ENCODE assay signal across 2 cellular contexts in the genomic region with DNA sequence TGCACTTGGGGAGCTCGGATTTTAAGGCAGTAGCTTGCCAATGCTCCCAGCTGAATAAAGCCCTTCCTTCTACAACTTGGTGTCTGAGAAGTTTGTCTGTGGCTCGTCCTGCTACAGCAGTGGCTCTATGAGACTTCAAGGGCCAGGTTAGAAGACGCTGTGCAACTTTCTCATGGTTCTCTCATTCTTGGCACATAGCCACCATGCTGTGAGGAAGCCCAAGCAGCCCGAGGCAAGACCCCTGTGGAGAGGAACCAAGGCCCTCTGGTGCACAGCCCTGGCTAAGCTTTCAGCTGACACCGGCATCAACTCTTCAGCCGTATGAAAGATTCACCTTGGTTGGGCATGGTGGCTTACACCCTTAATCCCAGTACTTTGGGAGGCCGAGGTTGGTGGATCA.
TF ChIP-seq lines count a peak whose summit lies in the region.

No MANE protein-coding gene starts in this region.

TF ChIP-seq in HepG2, 621 proteins besides CTCF, POLR2A, EP300 and RAD21 (continued from another document):
- TF ChIP-seq, protein P1, sequence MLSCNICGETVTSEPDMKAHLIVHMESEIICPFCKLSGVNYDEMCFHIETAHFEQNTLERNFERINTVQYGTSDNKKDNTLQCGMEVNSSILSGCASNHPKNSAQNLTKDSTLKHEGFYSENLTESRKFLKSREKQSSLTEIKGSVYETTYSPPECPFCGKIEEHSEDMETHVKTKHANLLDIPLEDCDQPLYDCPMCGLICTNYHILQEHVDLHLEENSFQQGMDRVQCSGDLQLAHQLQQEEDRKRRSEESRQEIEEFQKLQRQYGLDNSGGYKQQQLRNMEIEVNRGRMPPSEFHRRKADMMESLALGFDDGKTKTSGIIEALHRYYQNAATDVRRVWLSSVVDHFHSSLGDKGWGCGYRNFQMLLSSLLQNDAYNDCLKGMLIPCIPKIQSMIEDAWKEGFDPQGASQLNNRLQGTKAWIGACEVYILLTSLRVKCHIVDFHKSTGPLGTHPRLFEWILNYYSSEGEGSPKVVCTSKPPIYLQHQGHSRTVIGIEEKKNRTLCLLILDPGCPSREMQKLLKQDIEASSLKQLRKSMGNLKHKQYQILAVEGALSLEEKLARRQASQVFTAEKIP (CRISPR knock-in tag; IDR thresholded peaks at IDR 0.05; ENCODE audit: borderline replicate concordance), result 0 out of 2 replicates have a peak, but pooled peaks have one; percentile 80
- no peak for TF ChIP-seq ZNF562 (CRISPR knock-in tag; IDR thresholded peaks at IDR 0.05; ENCODE audit: borderline replicate concordance)

TF ChIP-seq in WTC11, 78 proteins besides CTCF, POLR2A, EP300 and RAD21 (continued from another document):
- TF ChIP-seq, protein P2, sequence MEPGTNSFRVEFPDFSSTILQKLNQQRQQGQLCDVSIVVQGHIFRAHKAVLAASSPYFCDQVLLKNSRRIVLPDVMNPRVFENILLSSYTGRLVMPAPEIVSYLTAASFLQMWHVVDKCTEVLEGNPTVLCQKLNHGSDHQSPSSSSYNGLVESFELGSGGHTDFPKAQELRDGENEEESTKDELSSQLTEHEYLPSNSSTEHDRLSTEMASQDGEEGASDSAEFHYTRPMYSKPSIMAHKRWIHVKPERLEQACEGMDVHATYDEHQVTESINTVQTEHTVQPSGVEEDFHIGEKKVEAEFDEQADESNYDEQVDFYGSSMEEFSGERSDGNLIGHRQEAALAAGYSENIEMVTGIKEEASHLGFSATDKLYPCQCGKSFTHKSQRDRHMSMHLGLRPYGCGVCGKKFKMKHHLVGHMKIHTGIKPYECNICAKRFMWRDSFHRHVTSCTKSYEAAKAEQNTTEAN (CRISPR knock-in tag; IDR thresholded peaks at IDR 0.05), result no peak
- TF ChIP-seq SMAD4 (CRISPR knock-in tag; IDR thresholded peaks at IDR 0.05), result no peak
- TF ChIP-seq FOXJ3 (CRISPR knock-in tag; IDR thresholded peaks at IDR 0.05; ENCODE audit: borderline replicate concordance), result no peak
- no peak for TF ChIP-seq NFYB (CRISPR knock-in tag; conservative IDR thresholded peaks at IDR 0.05; ENCODE audit: low read depth)
- TF ChIP-seq MYBL2 (CRISPR knock-in tag; IDR thresholded peaks at IDR 0.05), result no peak
- TF ChIP-seq, protein P3, sequence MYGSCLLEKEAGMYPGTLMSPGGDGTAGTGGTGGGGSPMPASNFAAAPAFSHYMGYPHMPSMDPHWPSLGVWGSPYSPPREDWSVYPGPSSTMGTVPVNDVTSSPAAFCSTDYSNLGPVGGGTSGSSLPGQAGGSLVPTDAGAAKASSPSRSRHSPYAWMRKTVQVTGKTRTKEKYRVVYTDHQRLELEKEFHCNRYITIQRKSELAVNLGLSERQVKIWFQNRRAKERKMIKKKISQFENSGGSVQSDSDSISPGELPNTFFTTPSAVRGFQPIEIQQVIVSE (CRISPR knock-in tag; IDR thresholded peaks at IDR 0.05; ENCODE audit: borderline replicate concordance), result no peak
- no peak for TF ChIP-seq CREM (CRISPR knock-in tag; IDR thresholded peaks at IDR 0.05)
- TF ChIP-seq, protein P4, sequence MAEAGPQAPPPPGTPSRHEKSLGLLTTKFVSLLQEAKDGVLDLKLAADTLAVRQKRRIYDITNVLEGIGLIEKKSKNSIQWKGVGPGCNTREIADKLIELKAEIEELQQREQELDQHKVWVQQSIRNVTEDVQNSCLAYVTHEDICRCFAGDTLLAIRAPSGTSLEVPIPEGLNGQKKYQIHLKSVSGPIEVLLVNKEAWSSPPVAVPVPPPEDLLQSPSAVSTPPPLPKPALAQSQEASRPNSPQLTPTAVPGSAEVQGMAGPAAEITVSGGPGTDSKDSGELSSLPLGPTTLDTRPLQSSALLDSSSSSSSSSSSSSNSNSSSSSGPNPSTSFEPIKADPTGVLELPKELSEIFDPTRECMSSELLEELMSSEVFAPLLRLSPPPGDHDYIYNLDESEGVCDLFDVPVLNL (CRISPR knock-in tag; IDR thresholded peaks at IDR 0.05; ENCODE audit: borderline replicate concordance, low read depth), result no peak
- no peak for TF ChIP-seq GTF2I (CRISPR knock-in tag; conservative IDR thresholded peaks at IDR 0.05)
- no peak for TF ChIP-seq NFATC4 (CRISPR knock-in tag; IDR thresholded peaks at IDR 0.05)
- no peak for TF ChIP-seq ETV6 (CRISPR knock-in tag; IDR thresholded peaks at IDR 0.05)
- TF ChIP-seq, protein P5, sequence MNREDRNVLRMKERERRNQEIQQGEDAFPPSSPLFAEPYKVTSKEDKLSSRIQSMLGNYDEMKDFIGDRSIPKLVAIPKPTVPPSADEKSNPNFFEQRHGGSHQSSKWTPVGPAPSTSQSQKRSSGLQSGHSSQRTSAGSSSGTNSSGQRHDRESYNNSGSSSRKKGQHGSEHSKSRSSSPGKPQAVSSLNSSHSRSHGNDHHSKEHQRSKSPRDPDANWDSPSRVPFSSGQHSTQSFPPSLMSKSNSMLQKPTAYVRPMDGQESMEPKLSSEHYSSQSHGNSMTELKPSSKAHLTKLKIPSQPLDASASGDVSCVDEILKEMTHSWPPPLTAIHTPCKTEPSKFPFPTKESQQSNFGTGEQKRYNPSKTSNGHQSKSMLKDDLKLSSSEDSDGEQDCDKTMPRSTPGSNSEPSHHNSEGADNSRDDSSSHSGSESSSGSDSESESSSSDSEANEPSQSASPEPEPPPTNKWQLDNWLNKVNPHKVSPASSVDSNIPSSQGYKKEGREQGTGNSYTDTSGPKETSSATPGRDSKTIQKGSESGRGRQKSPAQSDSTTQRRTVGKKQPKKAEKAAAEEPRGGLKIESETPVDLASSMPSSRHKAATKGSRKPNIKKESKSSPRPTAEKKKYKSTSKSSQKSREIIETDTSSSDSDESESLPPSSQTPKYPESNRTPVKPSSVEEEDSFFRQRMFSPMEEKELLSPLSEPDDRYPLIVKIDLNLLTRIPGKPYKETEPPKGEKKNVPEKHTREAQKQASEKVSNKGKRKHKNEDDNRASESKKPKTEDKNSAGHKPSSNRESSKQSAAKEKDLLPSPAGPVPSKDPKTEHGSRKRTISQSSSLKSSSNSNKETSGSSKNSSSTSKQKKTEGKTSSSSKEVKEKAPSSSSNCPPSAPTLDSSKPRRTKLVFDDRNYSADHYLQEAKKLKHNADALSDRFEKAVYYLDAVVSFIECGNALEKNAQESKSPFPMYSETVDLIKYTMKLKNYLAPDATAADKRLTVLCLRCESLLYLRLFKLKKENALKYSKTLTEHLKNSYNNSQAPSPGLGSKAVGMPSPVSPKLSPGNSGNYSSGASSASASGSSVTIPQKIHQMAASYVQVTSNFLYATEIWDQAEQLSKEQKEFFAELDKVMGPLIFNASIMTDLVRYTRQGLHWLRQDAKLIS (CRISPR knock-in tag; IDR thresholded peaks at IDR 0.05; ENCODE audit: borderline replicate concordance), result no peak
- TF ChIP-seq, protein P6, sequence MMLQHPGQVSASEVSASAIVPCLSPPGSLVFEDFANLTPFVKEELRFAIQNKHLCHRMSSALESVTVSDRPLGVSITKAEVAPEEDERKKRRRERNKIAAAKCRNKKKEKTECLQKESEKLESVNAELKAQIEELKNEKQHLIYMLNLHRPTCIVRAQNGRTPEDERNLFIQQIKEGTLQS (CRISPR knock-in tag; conservative IDR thresholded peaks at IDR 0.05), result no peak
- no peak for TF ChIP-seq ZNF219 (CRISPR knock-in tag; IDR thresholded peaks at IDR 0.05; ENCODE audit: borderline replicate concordance)
- TF ChIP-seq, protein P7, sequence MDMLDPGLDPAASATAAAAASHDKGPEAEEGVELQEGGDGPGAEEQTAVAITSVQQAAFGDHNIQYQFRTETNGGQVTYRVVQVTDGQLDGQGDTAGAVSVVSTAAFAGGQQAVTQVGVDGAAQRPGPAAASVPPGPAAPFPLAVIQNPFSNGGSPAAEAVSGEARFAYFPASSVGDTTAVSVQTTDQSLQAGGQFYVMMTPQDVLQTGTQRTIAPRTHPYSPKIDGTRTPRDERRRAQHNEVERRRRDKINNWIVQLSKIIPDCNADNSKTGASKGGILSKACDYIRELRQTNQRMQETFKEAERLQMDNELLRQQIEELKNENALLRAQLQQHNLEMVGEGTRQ (CRISPR knock-in tag; IDR thresholded peaks at IDR 0.05), result no peak
- no peak for TF ChIP-seq JUN (CRISPR knock-in tag; IDR thresholded peaks at IDR 0.05)
